ENCODE assay signal across 1 cellular context in the genomic region with DNA sequence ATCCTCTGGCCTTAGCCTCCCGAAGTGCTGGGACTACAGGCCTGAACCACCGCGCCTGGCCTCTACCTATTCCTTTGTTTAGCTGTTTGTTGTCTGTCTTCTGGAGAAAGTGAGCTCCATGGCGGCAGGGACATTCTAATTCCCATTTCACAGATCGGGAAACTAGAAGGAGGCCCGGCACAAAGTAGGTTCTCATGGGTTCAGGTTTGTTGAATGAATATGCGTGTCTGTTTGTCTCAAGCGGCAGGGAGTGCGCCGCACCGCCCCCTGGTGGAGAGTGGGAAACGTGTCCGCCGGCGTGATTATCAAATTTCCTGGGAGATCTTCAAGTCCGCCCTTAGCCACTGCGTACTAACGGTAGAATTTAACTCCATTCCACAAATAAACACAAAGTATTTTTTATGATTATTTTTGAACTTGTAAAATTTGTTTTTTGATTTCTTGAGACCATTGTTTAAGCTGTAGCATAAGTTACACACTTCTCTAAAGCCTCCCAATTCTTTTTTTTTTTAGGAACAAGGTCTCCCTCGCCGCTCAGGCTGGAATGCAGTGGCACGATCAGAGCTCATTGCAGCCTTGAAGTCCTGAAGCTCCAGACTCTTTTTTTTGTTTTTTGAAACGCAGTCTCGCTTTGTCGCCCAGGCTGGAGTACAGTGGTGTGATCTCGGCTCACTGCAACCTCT.
A peak's percentile ranks its signal among the peaks of the same experiment; 100 is the strongest.
TF ChIP-seq lines count a peak whose summit lies in the region.

No MANE protein-coding gene starts in this region.

TF ChIP-seq in SK-N-SH, 30 proteins besides CTCF, POLR2A, EP300 and RAD21:
- peak; percentile 71 for TF ChIP-seq SMC3 (IDR thresholded peaks at IDR 0.05; ENCODE audit: low read depth, low read length)
- no peak for TF ChIP-seq NRF1 (IDR thresholded peaks at IDR 0.05; ENCODE audit: low read depth, low read length)
- TF ChIP-seq, protein P1, sequence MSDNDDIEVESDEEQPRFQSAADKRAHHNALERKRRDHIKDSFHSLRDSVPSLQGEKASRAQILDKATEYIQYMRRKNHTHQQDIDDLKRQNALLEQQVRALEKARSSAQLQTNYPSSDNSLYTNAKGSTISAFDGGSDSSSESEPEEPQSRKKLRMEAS (IDR thresholded peaks at IDR 0.05; ENCODE audit: low read depth) = peak; percentile 68
